Comparison of ENCODE assay signal across 16 cellular contexts in the genomic region with DNA sequence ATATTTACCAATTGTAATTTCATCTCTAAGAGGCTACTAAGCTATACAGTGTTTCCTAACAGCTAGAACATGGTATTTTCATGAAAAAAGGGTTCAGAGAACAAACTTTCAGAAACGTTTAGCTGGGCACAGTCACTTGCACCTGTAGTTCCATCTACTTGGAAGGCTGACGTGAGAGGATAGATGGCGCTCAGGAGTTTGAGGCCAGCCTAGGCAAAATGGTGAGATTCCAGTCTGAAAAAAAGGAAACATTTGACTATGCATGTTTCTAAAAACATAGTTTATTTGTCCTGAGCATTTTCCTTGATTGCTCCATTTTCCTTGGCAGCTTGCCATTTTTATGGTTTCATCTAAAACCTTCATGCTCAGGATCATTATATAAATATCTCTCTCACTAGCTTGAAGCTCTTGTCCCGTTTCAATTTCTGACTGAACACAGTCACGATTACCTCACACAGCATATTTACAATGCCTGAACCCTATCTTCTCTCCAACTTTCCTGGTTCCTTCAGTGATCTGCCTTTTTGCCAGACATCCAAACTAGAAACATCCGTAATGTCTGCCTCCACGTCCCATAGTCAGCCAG.
DNase-seq lines count a peak whose midpoint lies in the region; ATAC-seq and TF ChIP-seq lines count a peak whose summit lies in the region.
"Had no signal": no experiment of that assay in that cellular context is flagged by ENCODE, and none has a peak within 500 bp of the region (broad histone marks: within the 10 kb centered on the region; RNA-seq: fewer than 3 reads in every experiment).

No MANE protein-coding gene starts in this region.

- H3K9me2 ChIP-seq in OCI-LY7 (ENCODE audit: insufficient read depth, low read length): no peaks in the 10 kb centered on the region

- H4K20me1 ChIP-seq in OCI-LY7 (ENCODE audit: insufficient read depth, low read length): no peaks in the 10 kb centered on the region

- peak; percentile 51 for DNase-seq in AG10803 (ENCODE audit: low read depth)
- no peak for DNase-seq in OCI-LY7 (ENCODE audit: low spot score)
- DNase-seq in dermis microvascular lymphatic vessel endothelial cell (ENCODE audit: low read depth in 2 of 2): peak; percentile 41 to 58
- peak; percentile 33 for DNase-seq in mesenchymal stem cell
- DNase-seq in pons (ENCODE audit: low spot score): no peak
- DNase-seq: BE2C; MM.1S; naive thymus-derived CD8-positive, alpha-beta T cell; NCI-H2107; retina; stimulated activated CD4-positive, alpha-beta T cell treated with anti-CD3 and anti-CD28 coated beads, Interleukin-4, amount 100 ng/mL, for 1 hour; transverse colon had no signal

- no peaks in the 10 kb centered on the region for H3K36me3 ChIP-seq in OCI-LY7 (ENCODE audit: insufficient read depth, low read length)
- H3K36me3 ChIP-seq in mesenchymal stem cell (ENCODE audit: control insufficient read depth in 1 of 2, insufficient read depth in 2 of 2, low read depth in 1 of 2, low read length in 2 of 2): no peaks in the 10 kb centered on the region
- H3K36me3 ChIP-seq: BE2C, transverse colon had no signal

- POLR2A ChIA-PET in OCI-LY7 (lab: Charles Lee): no interaction called here

- no peak overlapping the region for H3K4me2 ChIP-seq in OCI-LY7 (ENCODE audit: low read length)
- no peak overlapping the region for H3K4me2 ChIP-seq in mesenchymal stem cell (ENCODE audit: low read length, poor library complexity, severe bottlenecking)

- TF ChIP-seq CTCF in AG10803 (conservative IDR thresholded peaks at IDR 0.05; ENCODE audit: low read length) (no peak), OCI-LY7 (conservative IDR thresholded peaks at IDR 0.05; ENCODE audit: low read length) (peak; percentile 57)

- H3K23ac ChIP-seq in mesenchymal stem cell (ENCODE audit: low read length in 2 of 2): no peak overlapping the region

- no peak overlapping the region for H2BK12ac ChIP-seq in mesenchymal stem cell (ENCODE audit: low read length in 2 of 2)

- peak overlapping the region in 1 of 2 experiments; percentile 71 for H3K14ac ChIP-seq in mesenchymal stem cell (ENCODE audit: low read length in 2 of 2)

- no TSS peak for BruUV-seq in OCI-LY7 (replicated peaks; lab: Mats Ljungman, UMichigan)

- no peak overlapping the region for H4K8ac ChIP-seq in mesenchymal stem cell (ENCODE audit: low read length)

- H3K4me3 ChIP-seq in AG10803 (ENCODE audit: low read length): no peak overlapping the region
- H3K4me3 ChIP-seq in OCI-LY7 (ENCODE audit: low read depth, low read length, poor library complexity, severe bottlenecking): no peak overlapping the region
- no peak overlapping the region for H3K4me3 ChIP-seq in mesenchymal stem cell (ENCODE audit: insufficient read depth in 1 of 2, low read depth in 1 of 2, low read length in 2 of 2)
- H3K4me3 ChIP-seq: transverse colon had no signal

- H3K9me3 ChIP-seq in OCI-LY7 (ENCODE audit: low read length) (no peaks in the 10 kb centered on the region; the same call in 1 of the 2 replicates), mesenchymal stem cell (ENCODE audit: control insufficient read depth, low read length) (no peaks in the 10 kb centered on the region)
- H3K9me3 ChIP-seq: BE2C, transverse colon had no signal

- no peak overlapping the region for H2BK120ac ChIP-seq in mesenchymal stem cell (ENCODE audit: low read depth, low read length)

- H2AK5ac ChIP-seq in mesenchymal stem cell (ENCODE audit: low read length, severe bottlenecking): no peak overlapping the region

- H2AFZ ChIP-seq in OCI-LY7 (ENCODE audit: low read length) (no peak overlapping the region), mesenchymal stem cell (ENCODE audit: low read depth, low read length) (no peak overlapping the region)

- H3K79me1 ChIP-seq in mesenchymal stem cell (replicated peaks; ENCODE audit: low read length, poor library complexity, severe bottlenecking): no peaks in the 10 kb centered on the region

- H2BK5ac ChIP-seq in mesenchymal stem cell (ENCODE audit: low read depth, low read length, poor library complexity, severe bottlenecking): no peak overlapping the region

- CTCF ChIA-PET in OCI-LY7 (lab: Charles Lee; ENCODE audit: unreplicated experiment): no interaction called here

- no peak overlapping the region for H3K18ac ChIP-seq in mesenchymal stem cell (ENCODE audit: low read depth in 1 of 2, low read length in 2 of 2)

- H3K27ac ChIP-seq in OCI-LY7 (ENCODE audit: low read depth, low read length, poor library complexity, severe bottlenecking) (no peak overlapping the region), mesenchymal stem cell (ENCODE audit: low read length, poor library complexity, severe bottlenecking) (no peak overlapping the region)
- H3K27ac ChIP-seq: transverse colon, VCaP had no signal

- no peak overlapping the region for H2BK15ac ChIP-seq in mesenchymal stem cell (ENCODE audit: low read depth, poor library complexity, severe bottlenecking)

- H3K4me1 ChIP-seq in OCI-LY7 (ENCODE audit: insufficient read depth, low read length, poor library complexity, severe bottlenecking): peaks cover 24% of the 10 kb centered on the region
- peaks cover 2% of the 10 kb centered on the region for H3K4me1 ChIP-seq in mesenchymal stem cell (ENCODE audit: control insufficient read depth, insufficient read depth, low read depth, low read length)
- H3K4me1 ChIP-seq: BE2C, transverse colon had no signal

- no peak overlapping the region for H3K9ac ChIP-seq in mesenchymal stem cell (ENCODE audit: low read length)

- H4K91ac ChIP-seq in mesenchymal stem cell (ENCODE audit: low read length): no peak overlapping the region

- 89% methylated on average over 7 of the region's 7 CpGs for WGBS in mesenchymal stem cell

- intact Hi-C loops in OCI-LY7 (cut with micrococcal nuclease; ENCODE audit: unreplicated experiment): loop anchor here (10.0 kb wide), 1 partner anchor 583 kb away; no protein-coding TSS in a partner anchor

- H3K4ac ChIP-seq in mesenchymal stem cell (ENCODE audit: low read depth in 1 of 2, low read length in 2 of 2): no peak overlapping the region

- ATAC-seq in GM19397 (IDR thresholded peaks at IDR 0.05; ENCODE audit: unreplicated experiment) (no peak), HG02588 (IDR thresholded peaks at IDR 0.05; ENCODE audit: unreplicated experiment) (no peak), GM18520 (IDR thresholded peaks at IDR 0.05; ENCODE audit: unreplicated experiment) (no peak)
- ATAC-seq: naive thymus-derived CD8-positive, alpha-beta T cell had no signal

- no peaks in the 10 kb centered on the region for H3K27me3 ChIP-seq in mesenchymal stem cell (ENCODE audit: control insufficient read depth in 1 of 2, insufficient read depth in 1 of 2, low read length in 2 of 2)
- H3K27me3 ChIP-seq: BE2C, transverse colon had no signal

- H3K79me2 ChIP-seq in OCI-LY7 (ENCODE audit: insufficient read depth, low read depth, low read length): no peaks in the 10 kb centered on the region

Comparison
In these comparisons a context has a peak if more than half of its experiments do, and no peak if none do; other contexts are left out.
1. DNase-seq: peak in AG10803 (single experiment), dermis microvascular lymphatic vessel endothelial cell (2 of 2) and mesenchymal stem cell (single experiment); none in OCI-LY7 (single experiment) and pons (single experiment).